Comparison of ENCODE assay signal across 14 cellular contexts in genomic region chrY:7725791-7726190, GRCh38.
A peak's percentile ranks its signal among the peaks of the same experiment; 100 is the strongest.
DNase-seq lines count a peak whose midpoint lies in the region; ATAC-seq and TF ChIP-seq lines count a peak whose summit lies in the region.
"Had no signal": no experiment of that assay in that cellular context is flagged by ENCODE, and none has a peak within 500 bp of the region (broad histone marks: within the 10 kb centered on the region; RNA-seq: fewer than 3 reads in every experiment).

No MANE protein-coding gene starts in this region.

- H3K4me3 Mint-ChIP-seq in activated naive CD4-positive, alpha-beta T cell treated with anti-CD3 and anti-CD28 coated beads for 36 hours: no peak overlapping the region
- H3K4me3 Mint-ChIP-seq: CD4-positive, alpha-beta memory T cell had no signal

- peak; percentile 26 for DNase-seq in inferior parietal cortex (ENCODE audit: extremely low spot score)
- peak; percentile 90 for DNase-seq in pons (ENCODE audit: low spot score)
- DNase-seq in activated naive CD4-positive, alpha-beta T cell treated with anti-CD3 and anti-CD28 coated beads for 36 hours: no peak
- DNase-seq in MG63: no peak
- DNase-seq in SKM-1 (lab: John Stamatoyannopoulos, UW; ENCODE audit: unreplicated experiment): no peak
- DNase-seq: BE2C; CD4-positive, alpha-beta memory T cell; DMS79; GDM1 had no signal

- H3K27ac ChIP-seq in OCI-LY3 (ENCODE audit: low read length): peak overlapping the region; percentile 100
- H3K27ac ChIP-seq: C4-2B, HL-60 had no signal

- CTCF ChIA-PET in activated naive CD4-positive, alpha-beta T cell treated with anti-CD3 and anti-CD28 coated beads for 36 hours (lab: Charles Lee): no interaction called here

- H3K79me2 ChIP-seq in OCI-LY3 (ENCODE audit: low read length): no peaks in the 10 kb centered on the region

- peak overlapping the region; percentile 76; the same call in 1 of the 2 replicates for H3K4me2 ChIP-seq in OCI-LY3 (ENCODE audit: low read length)

- no peaks in the 10 kb centered on the region for H3K36me3 ChIP-seq in OCI-LY3 (replicated peaks; ENCODE audit: low read depth, low read length)
- no peaks in the 10 kb centered on the region for H3K36me3 ChIP-seq in MG63
- H3K36me3 ChIP-seq: BE2C, HAP-1 had no signal

- H3K4me3 ChIP-seq in OCI-LY3 (ENCODE audit: low read length): no peak overlapping the region
- H3K4me3 ChIP-seq in MG63: no peak overlapping the region
- H3K4me3 ChIP-seq: HAP-1 had no signal

- H3K4me1 Mint-ChIP-seq in activated naive CD4-positive, alpha-beta T cell treated with anti-CD3 and anti-CD28 coated beads for 36 hours (ENCODE audit: low read depth): peaks cover 14% of the 10 kb centered on the region
- H3K4me1 Mint-ChIP-seq: CD4-positive, alpha-beta memory T cell had no signal

- H2AFZ ChIP-seq in OCI-LY3 (ENCODE audit: low read depth, low read length): no peak overlapping the region

- no peak for TF ChIP-seq CTCF in OCI-LY3 (IDR thresholded peaks at IDR 0.05; ENCODE audit: low read depth, low read length)

- intact Hi-C loops in activated naive CD4-positive, alpha-beta T cell treated with anti-CD3 and anti-CD28 coated beads for 36 hours (cut with micrococcal nuclease): no loop called here

- H3K27ac Mint-ChIP-seq in activated naive CD4-positive, alpha-beta T cell treated with anti-CD3 and anti-CD28 coated beads for 36 hours: no peak overlapping the region
- H3K27ac Mint-ChIP-seq: CD4-positive, alpha-beta memory T cell had no signal

- H3K4me1 ChIP-seq in OCI-LY3 (ENCODE audit: low read length): peaks cover 96% of the 10 kb centered on the region
- H3K4me1 ChIP-seq: BE2C, HAP-1 had no signal

- no peaks in the 10 kb centered on the region for H4K20me1 ChIP-seq in OCI-LY3 (ENCODE audit: insufficient read depth, low read length)

- no peaks in the 10 kb centered on the region for H3K27me3 Mint-ChIP-seq in activated naive CD4-positive, alpha-beta T cell treated with anti-CD3 and anti-CD28 coated beads for 36 hours (ENCODE audit: low read depth)

- no peaks in the 10 kb centered on the region for H3K9me3 ChIP-seq in OCI-LY3 (ENCODE audit: insufficient read depth, low read length)
- no peaks in the 10 kb centered on the region for H3K9me3 ChIP-seq in MG63
- H3K9me3 ChIP-seq: BE2C, HAP-1 had no signal

- H3K9ac ChIP-seq in OCI-LY3 (ENCODE audit: low read length): peak overlapping the region; percentile 95

- ATAC-seq in SK-N-SH treated with all-trans-retinoic acid at 6 μM for 48 hours: no peak

- H3K9me3 Mint-ChIP-seq in activated naive CD4-positive, alpha-beta T cell treated with anti-CD3 and anti-CD28 coated beads for 36 hours: no peaks in the 10 kb centered on the region
- H3K9me3 Mint-ChIP-seq: CD4-positive, alpha-beta memory T cell had no signal

- H3K27me3 ChIP-seq in OCI-LY3 (ENCODE audit: low read depth, low read length) (no peaks in the 10 kb centered on the region), MG63 (no peaks in the 10 kb centered on the region)
- H3K27me3 ChIP-seq: BE2C had no signal

- H3K36me3 Mint-ChIP-seq in activated naive CD4-positive, alpha-beta T cell treated with anti-CD3 and anti-CD28 coated beads for 36 hours (ENCODE audit: low read depth): no peaks in the 10 kb centered on the region
- H3K36me3 Mint-ChIP-seq: CD4-positive, alpha-beta memory T cell had no signal

TF ChIP-seq in SK-N-SH treated with all-trans-retinoic acid at 6 μM for 48 hours, 23 proteins besides CTCF, POLR2A, EP300 and RAD21:
- TF ChIP-seq ARNTL (CRISPR knock-in tag; IDR thresholded peaks at IDR 0.05; ENCODE audit: borderline replicate concordance, low read depth) (no peak), ZFP3 (CRISPR knock-in tag; IDR thresholded peaks at IDR 0.05) (no peak), PATZ1 (CRISPR knock-in tag; IDR thresholded peaks at IDR 0.05; ENCODE audit: borderline replicate concordance) (no peak), CSDC2 (CRISPR knock-in tag; IDR thresholded peaks at IDR 0.05) (no peak), ZNF565 (CRISPR knock-in tag; conservative IDR thresholded peaks at IDR 0.05; ENCODE audit: low read depth) (no peak), ZC3H10 (CRISPR knock-in tag; IDR thresholded peaks at IDR 0.05) (no peak), RARB (CRISPR knock-in tag; IDR thresholded peaks at IDR 0.05) (no peak), ZNF70 (CRISPR knock-in tag; IDR thresholded peaks at IDR 0.05) (no peak), SNAI2 (CRISPR knock-in tag; IDR thresholded peaks at IDR 0.05) (no peak), ESRRG (CRISPR knock-in tag; IDR thresholded peaks at IDR 0.05) (no peak), PPARA (CRISPR knock-in tag; IDR thresholded peaks at IDR 0.05; ENCODE audit: borderline replicate concordance) (no peak), ZNF8 (CRISPR knock-in tag; IDR thresholded peaks at IDR 0.05) (no peak), OSR1 (CRISPR knock-in tag; IDR thresholded peaks at IDR 0.05) (no peak), BACH2 (CRISPR knock-in tag; IDR thresholded peaks at IDR 0.05; ENCODE audit: borderline replicate concordance) (no peak), ZFP30 (CRISPR knock-in tag; IDR thresholded peaks at IDR 0.05) (no peak)
- TF ChIP-seq, protein P1, sequence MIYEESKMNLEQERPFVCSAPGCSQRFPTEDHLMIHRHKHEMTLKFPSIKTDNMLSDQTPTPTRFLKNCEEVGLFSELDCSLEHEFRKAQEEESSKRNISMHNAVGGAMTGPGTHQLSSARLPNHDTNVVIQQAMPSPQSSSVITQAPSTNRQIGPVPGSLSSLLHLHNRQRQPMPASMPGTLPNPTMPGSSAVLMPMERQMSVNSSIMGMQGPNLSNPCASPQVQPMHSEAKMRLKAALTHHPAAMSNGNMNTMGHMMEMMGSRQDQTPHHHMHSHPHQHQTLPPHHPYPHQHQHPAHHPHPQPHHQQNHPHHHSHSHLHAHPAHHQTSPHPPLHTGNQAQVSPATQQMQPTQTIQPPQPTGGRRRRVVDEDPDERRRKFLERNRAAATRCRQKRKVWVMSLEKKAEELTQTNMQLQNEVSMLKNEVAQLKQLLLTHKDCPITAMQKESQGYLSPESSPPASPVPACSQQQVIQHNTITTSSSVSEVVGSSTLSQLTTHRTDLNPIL (CRISPR knock-in tag; IDR thresholded peaks at IDR 0.05; ENCODE audit: low read depth): no peak
TF ChIP-seq in SK-N-SH treated with all-trans-retinoic acid at 6 μM for 48 hours: peak in this region for 0.

Comparison
In these comparisons a context has a peak if more than half of its experiments do, and no peak if none do; other contexts are left out.
1. DNase-seq: peak in inferior parietal cortex (single experiment) and pons (single experiment); none in activated naive CD4-positive, alpha-beta T cell treated with anti-CD3 and anti-CD28 coated beads for 36 hours (single experiment), MG63 (single experiment) and SKM-1 (single experiment).